ENCODE assay signal across 20 cellular contexts in genomic region chr12:92062539-92063493, GRCh38.
DNase-seq lines count a peak whose midpoint lies in the region; ATAC-seq and TF ChIP-seq lines count a peak whose summit lies in the region.
"Had no signal": no experiment of that assay in that cellular context is flagged by ENCODE, and none has a peak within 500 bp of the region (broad histone marks: within the 10 kb centered on the region; RNA-seq: fewer than 3 reads in every experiment).

No MANE protein-coding gene starts in this region.

- peaks cover 1% of the 10 kb centered on the region for H3K27me3 Mint-ChIP-seq in GM23338 (ENCODE audit: insufficient read depth, low read depth, poor library complexity)
- no peaks in the 10 kb centered on the region for H3K27me3 Mint-ChIP-seq in WTC11 (ENCODE audit: low read depth)
- H3K27me3 Mint-ChIP-seq in naive B cell, result no peaks in the 10 kb centered on the region
- H3K27me3 Mint-ChIP-seq: activated naive CD4-positive, alpha-beta T cell treated with anti-CD3 and anti-CD28 coated beads, Interleukin-2, amount 10 ng/mL, durations not matched to agents 7 days and 5 days; type B pancreatic cell had no signal

- H2AFZ ChIP-seq in GM23338, result no peak overlapping the region
- H2AFZ ChIP-seq: parathyroid adenoma had no signal

- peak overlapping the region; percentile 61 for H3K27ac Mint-ChIP-seq in GM23338
- peak overlapping the region; percentile 78; the same call in 1 of the 2 replicates for H3K27ac Mint-ChIP-seq in WTC11
- H3K27ac Mint-ChIP-seq in naive B cell, result peak overlapping the region in 3 of 6 donors; percentile 19 to 57 (median 35)
- H3K27ac Mint-ChIP-seq: activated naive CD4-positive, alpha-beta T cell treated with anti-CD3 and anti-CD28 coated beads, Interleukin-2, amount 10 ng/mL, durations not matched to agents 7 days and 5 days; type B pancreatic cell had no signal

- H3K4me3 ChIP-seq in BE2C (ENCODE audit: low read depth, low read length) (no peak overlapping the region), GM23338 (no peak overlapping the region)
- H3K4me3 ChIP-seq: BLaER1, dorsolateral prefrontal cortex had no signal

- 0 out of 2 replicates have a peak overlapping the region, but pooled peaks have one; percentile 9 for H3K4me2 ChIP-seq in GM23338

- H3K4me1 ChIP-seq in BE2C (peaks cover 8% of the 10 kb centered on the region), GM23338 (ENCODE audit: insufficient read depth) (peaks cover 8% of the 10 kb centered on the region)
- H3K4me1 ChIP-seq: parathyroid adenoma had no signal

- H3K9me3 Mint-ChIP-seq in GM23338, result no peaks in the 10 kb centered on the region; the same call in 2 of the 3 replicates
- peaks cover under 1% of the 10 kb centered on the region; the same call in 1 of the 2 replicates for H3K9me3 Mint-ChIP-seq in WTC11
- peaks cover 0 to 5% (median 0%) of the 10 kb centered on the region in 7 donors for H3K9me3 Mint-ChIP-seq in naive B cell

- DNase-seq in BE2C (peak; percentile 37), GM23338 (ENCODE audit: low spot score) (no peak), WTC11 (ENCODE audit: low spot score) (no peak), naive B cell (no peak), NCI-H526 (lab: John Stamatoyannopoulos, UW) (no peak), D341Med (ENCODE audit: low spot score) (no peak), germinal center (ENCODE audit: low spot score) (no peak), superior temporal gyrus (ENCODE audit: extremely low spot score) (no peak)
- DNase-seq: activated CD4-positive, alpha-beta T cell treated with anti-CD3 and anti-CD28 coated beads, Interleukin-2, amount 50 U/mL, for 48 hours; activated naive CD4-positive, alpha-beta T cell treated with anti-CD3 and anti-CD28 coated beads, Interleukin-2, amount 10 ng/mL, durations not matched to agents 7 days and 5 days; activated T-cell treated with anti-CD3 and anti-CD28 coated beads for 4 hours; hippocampal formation; NCI-H1436; stimulated activated naive CD8-positive, alpha-beta T cell treated with anti-CD3 and anti-CD28 coated beads, Interleukin-15, Interleukin-2, amounts not matched to agents 100 U/mL and 50 U/mL, for 24 hours had no signal

- H3K4me3 Mint-ChIP-seq in GM23338 (no peak overlapping the region), WTC11 (no peak overlapping the region), naive B cell (peak overlapping the region in 2 of 8 donors; percentile 3 to 36)
- H3K4me3 Mint-ChIP-seq: activated naive CD4-positive, alpha-beta T cell treated with anti-CD3 and anti-CD28 coated beads, Interleukin-2, amount 10 ng/mL, durations not matched to agents 7 days and 5 days; type B pancreatic cell had no signal

- ATAC-seq in GM23338 (peak; percentile 39; the same call in 2 of the 3 replicates), WTC11 (peak; percentile 60), naive B cell (ENCODE audit: low read depth in 2 of 2) (peak; percentile 50 to 61)
- ATAC-seq: stimulated activated naive CD8-positive, alpha-beta T cell treated with anti-CD3 and anti-CD28 coated beads, Interleukin-15, Interleukin-2, amounts not matched to agents 100 U/mL and 50 U/mL, for 24 hours had no signal

- H3K36me3 ChIP-seq in BE2C, result no peaks in the 10 kb centered on the region
- no peaks in the 10 kb centered on the region for H3K36me3 ChIP-seq in GM23338 (ENCODE audit: insufficient read depth)
- H3K36me3 ChIP-seq: BLaER1 had no signal

- POLR2A ChIA-PET in WTC11 (lab: Charles Lee), result no interaction called here

- H3K27me3 ChIP-seq in BE2C (no peaks in the 10 kb centered on the region), GM23338 (ENCODE audit: insufficient read depth) (no peaks in the 10 kb centered on the region)
- H3K27me3 ChIP-seq: BLaER1, dorsolateral prefrontal cortex had no signal

- H3K9me3 ChIP-seq in BE2C, result no peaks in the 10 kb centered on the region

- H3F3A ChIP-seq in GM23338 (replicated peaks; ENCODE audit: low read depth), result no peaks in the 10 kb centered on the region

- TF ChIP-seq CTCF in BE2C (IDR thresholded peaks at IDR 0.05; ENCODE audit: low read depth, low read length), result no peak
- TF ChIP-seq CTCF in GM23338 (conservative IDR thresholded peaks at IDR 0.05; ENCODE audit: low read depth in 2 of 2), result no peak
- no peak for TF ChIP-seq CTCF in WTC11 (IDR thresholded peaks at IDR 0.05)

- CTCF ChIA-PET in WTC11 (lab: Charles Lee), result no interaction called here

- H3K27ac ChIP-seq in GM23338 (ENCODE audit: low read depth), result no peak overlapping the region
- H3K27ac ChIP-seq: BLaER1, epithelial cell of prostate, parathyroid adenoma, RWPE1 had no signal

- no peaks in the 10 kb centered on the region for H3K79me2 ChIP-seq in GM23338 (replicated peaks; ENCODE audit: insufficient read depth)
- H3K79me2 ChIP-seq: parathyroid adenoma had no signal

- H3K4me1 Mint-ChIP-seq in GM23338, result peaks cover 17% of the 10 kb centered on the region
- peaks cover 31% of the 10 kb centered on the region for H3K4me1 Mint-ChIP-seq in WTC11
- H3K4me1 Mint-ChIP-seq in naive B cell, result peaks cover 47 to 59% (median 49%) of the 10 kb centered on the region in 3 donors

- 0 out of 2 replicates have a peak, but pooled peaks cover 11% of the 10 kb centered on the region for H3K9me2 ChIP-seq in GM23338 (ENCODE audit: insufficient read depth)

- no peaks in the 10 kb centered on the region for H4K20me1 ChIP-seq in GM23338 (replicated peaks; ENCODE audit: insufficient read depth)
- H4K20me1 ChIP-seq: BLaER1 had no signal

- no peaks in the 10 kb centered on the region for H3K36me3 Mint-ChIP-seq in GM23338 (ENCODE audit: low read depth)
- no peaks in the 10 kb centered on the region for H3K36me3 Mint-ChIP-seq in WTC11
- no peaks in the 10 kb centered on the region for H3K36me3 Mint-ChIP-seq in naive B cell

TF ChIP-seq in GM23338, 12 proteins besides CTCF, POLR2A, EP300 and RAD21 (continues in another document):
- TF ChIP-seq JUNB (IDR thresholded peaks at IDR 0.05; ENCODE audit: unreplicated experiment) (no peak), ZNF114 (CRISPR knock-in tag; IDR thresholded peaks at IDR 0.05) (no peak), ZNF331 (CRISPR knock-in tag; IDR thresholded peaks at IDR 0.05; ENCODE audit: low read depth) (no peak), CREB1 (CRISPR knock-in tag; IDR thresholded peaks at IDR 0.05; ENCODE audit: low read depth) (no peak), NANOG (IDR thresholded peaks at IDR 0.05; ENCODE audit: borderline replicate concordance) (no peak), EZH2 (IDR thresholded peaks at IDR 0.05; ENCODE audit: low read depth, unreplicated experiment) (no peak), POLR2AphosphoS5 (IDR thresholded peaks at IDR 0.05; ENCODE audit: low read depth) (no peak)
- TF ChIP-seq, protein P1, sequence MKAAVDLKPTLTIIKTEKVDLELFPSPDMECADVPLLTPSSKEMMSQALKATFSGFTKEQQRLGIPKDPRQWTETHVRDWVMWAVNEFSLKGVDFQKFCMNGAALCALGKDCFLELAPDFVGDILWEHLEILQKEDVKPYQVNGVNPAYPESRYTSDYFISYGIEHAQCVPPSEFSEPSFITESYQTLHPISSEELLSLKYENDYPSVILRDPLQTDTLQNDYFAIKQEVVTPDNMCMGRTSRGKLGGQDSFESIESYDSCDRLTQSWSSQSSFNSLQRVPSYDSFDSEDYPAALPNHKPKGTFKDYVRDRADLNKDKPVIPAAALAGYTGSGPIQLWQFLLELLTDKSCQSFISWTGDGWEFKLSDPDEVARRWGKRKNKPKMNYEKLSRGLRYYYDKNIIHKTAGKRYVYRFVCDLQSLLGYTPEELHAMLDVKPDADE (IDR thresholded peaks at IDR 0.05), result no peak

TF ChIP-seq in WTC11, 78 proteins besides CTCF, POLR2A, EP300 and RAD21:
- peak; percentile 80 for TF ChIP-seq GABPB1 (CRISPR knock-in tag; IDR thresholded peaks at IDR 0.05)
- no peak for TF ChIP-seq NR2C2 (CRISPR knock-in tag; IDR thresholded peaks at IDR 0.05)
